Comparison of ENCODE assay signal across 26 cellular contexts in genomic region chr17:81234506-81234855, GRCh38. TPM values are rescaled to one million over a fixed set of nuclear protein-coding genes. Genes with fewer than 3 reads are reported as not detected.
A peak's percentile ranks its signal among the peaks of the same experiment; 100 is the strongest.
DNase-seq lines count a peak whose midpoint lies in the region; ATAC-seq and TF ChIP-seq lines count a peak whose summit lies in the region.
"Had no signal": no experiment of that assay in that cellular context is flagged by ENCODE, and none has a peak within 500 bp of the region (broad histone marks: within the 10 kb centered on the region; RNA-seq: fewer than 3 reads in every experiment).

No MANE protein-coding gene starts in this region.

- H3K9me3 ChIP-seq in T-helper 17 cell (ENCODE audit: control insufficient read depth, low read length, poor library complexity, severe bottlenecking) (no peaks in the 10 kb centered on the region), neuronal stem cell (replicated peaks in 1 of 2; ENCODE audit: control insufficient read depth in 2 of 2, insufficient read depth in 1 of 2, low read depth in 1 of 2, low read length in 2 of 2) (peaks cover 0 to 5% of the 10 kb centered on the region in 2 donors), transverse colon (no peaks in the 10 kb centered on the region), HAP-1 (no peaks in the 10 kb centered on the region)

- peaks cover 2 to 3% of the 10 kb centered on the region in 2 donors for H3K4me1 ChIP-seq in neuronal stem cell (ENCODE audit: control insufficient read depth in 2 of 2, insufficient read depth in 1 of 2, low read depth in 1 of 2, low read length in 2 of 2)
- H3K4me1 ChIP-seq in transverse colon: peaks cover 8 to 17% (median 13%) of the 10 kb centered on the region in 4 donors
- no peaks in the 10 kb centered on the region for H3K4me1 ChIP-seq in HAP-1

- H3K4me2 ChIP-seq in neuronal stem cell (ENCODE audit: insufficient read depth, low read length, poor library complexity, severe bottlenecking): no peak overlapping the region

- H3K27ac Mint-ChIP-seq in activated naive CD4-positive, alpha-beta T cell treated with anti-CD3 and anti-CD28 coated beads, Interleukin-2, amount 50 U/mL, for 24 hours: no peak overlapping the region
- H3K27ac Mint-ChIP-seq in T-helper 17 cell (peak overlapping the region; percentile 56), endothelial cell (ENCODE audit: unreplicated experiment) (peak overlapping the region; percentile 20)
- H3K27ac Mint-ChIP-seq: B cell had no signal

- no peak overlapping the region for H2AK5ac ChIP-seq in neuronal stem cell (ENCODE audit: low read depth, low read length)

- in situ Hi-C loops in transverse colon (cut with MboI; ENCODE audit: low pct_ligation_motif_present in 1 of 4, low pct_unique_long_range_greater_than_20kb in 1 of 4, low sequenced_read_pairs in 3 of 4): no loop called here
- in situ Hi-C loops in HAP-1 (cut with MboI; ENCODE audit: low sequenced_read_pairs): no loop called here

- no peak overlapping the region for H3K4ac ChIP-seq in neuronal stem cell (ENCODE audit: low read length)

- H3K27me3 ChIP-seq in neuronal stem cell (ENCODE audit: control insufficient read depth in 3 of 3, insufficient read depth in 3 of 3, low read depth in 1 of 3, low read length in 3 of 3) (no peaks in the 10 kb centered on the region), transverse colon (no peaks in the 10 kb centered on the region), HAP-1 (ENCODE audit: low read depth) (no peaks in the 10 kb centered on the region)

- no peaks in the 10 kb centered on the region for H3K9me3 Mint-ChIP-seq in activated naive CD4-positive, alpha-beta T cell treated with anti-CD3 and anti-CD28 coated beads, Interleukin-2, amount 50 U/mL, for 24 hours
- no peaks in the 10 kb centered on the region for H3K9me3 Mint-ChIP-seq in endothelial cell (ENCODE audit: unreplicated experiment)
- H3K9me3 Mint-ChIP-seq: CD8-positive, alpha-beta memory T cell; IgD-negative memory B cell had no signal

- peaks cover 27% of the 10 kb centered on the region for H3K79me1 ChIP-seq in neuronal stem cell (ENCODE audit: low read depth, low read length)

- no peak overlapping the region for H3K23ac ChIP-seq in neuronal stem cell (ENCODE audit: low read depth, low read length, poor library complexity)

- TF ChIP-seq CTCF in endothelial cell (IDR thresholded peaks at IDR 0.05; ENCODE audit: unreplicated experiment) (no peak), transverse colon (IDR thresholded peaks at IDR 0.05) (no peak)

- no peak overlapping the region for H3K14ac ChIP-seq in neuronal stem cell (ENCODE audit: low read length)

- no peak overlapping the region for H2BK12ac ChIP-seq in neuronal stem cell (ENCODE audit: low read length)

- no peak for TF ChIP-seq EP300 in transverse colon (IDR thresholded peaks at IDR 0.05; ENCODE audit: low read depth)

- H2BK5ac ChIP-seq in neuronal stem cell (ENCODE audit: low read length): no peak overlapping the region

- H3K27ac ChIP-seq in neuronal stem cell (replicated peaks; ENCODE audit: low read length) (no peak overlapping the region), transverse colon (no peak overlapping the region)
- H3K27ac ChIP-seq: 22Rv1, C4-2B, HL-60 had no signal

- no peak overlapping the region for H2BK120ac ChIP-seq in neuronal stem cell (ENCODE audit: low read depth, low read length)

- H3K36me3 Mint-ChIP-seq in activated naive CD4-positive, alpha-beta T cell treated with anti-CD3 and anti-CD28 coated beads, Interleukin-2, amount 50 U/mL, for 24 hours: peaks cover 3% of the 10 kb centered on the region
- H3K36me3 Mint-ChIP-seq in T-helper 17 cell (ENCODE audit: low read depth) (peaks cover 15% of the 10 kb centered on the region), endothelial cell (ENCODE audit: low read depth, unreplicated experiment) (peaks cover 20% of the 10 kb centered on the region)

- peaks cover 27% of the 10 kb centered on the region for H3K4me1 Mint-ChIP-seq in activated naive CD4-positive, alpha-beta T cell treated with anti-CD3 and anti-CD28 coated beads, Interleukin-2, amount 50 U/mL, for 24 hours
- H3K4me1 Mint-ChIP-seq in T-helper 17 cell (peaks cover 22% of the 10 kb centered on the region), endothelial cell (ENCODE audit: unreplicated experiment) (peaks cover 9% of the 10 kb centered on the region)

- WGBS in neuronal stem cell (ENCODE audit: extremely low coverage in 2 of 2, insufficient read length in 2 of 2, insufficient replicate concordance in 1 of 2), 2 donors: no CpG with 5 or more reads among the region's 13 CpGs
- 93 to 100% methylated on average over 1 to 13 of the region's 13 CpGs for WGBS in transverse colon (ENCODE audit: low coverage in 1 of 2), 2 donors

- H3K9ac ChIP-seq in neuronal stem cell (ENCODE audit: low read depth, low read length, poor library complexity): peak overlapping the region; percentile 44

- no peak overlapping the region for H4K8ac ChIP-seq in neuronal stem cell (ENCODE audit: low read depth, low read length)

- H2BK15ac ChIP-seq in neuronal stem cell (ENCODE audit: low read length): no peak overlapping the region

- no peaks in the 10 kb centered on the region for H3K27me3 Mint-ChIP-seq in activated naive CD4-positive, alpha-beta T cell treated with anti-CD3 and anti-CD28 coated beads, Interleukin-2, amount 50 U/mL, for 24 hours
- H3K27me3 Mint-ChIP-seq in T-helper 17 cell (no peaks in the 10 kb centered on the region), endothelial cell (ENCODE audit: unreplicated experiment) (peaks cover 12% of the 10 kb centered on the region)
- H3K27me3 Mint-ChIP-seq: B cell; CD8-positive, alpha-beta memory T cell; IgD-negative memory B cell had no signal

- H3K4me3 Mint-ChIP-seq in activated naive CD4-positive, alpha-beta T cell treated with anti-CD3 and anti-CD28 coated beads, Interleukin-2, amount 50 U/mL, for 24 hours: peak overlapping the region; percentile 20
- H3K4me3 Mint-ChIP-seq in T-helper 17 cell (peak overlapping the region; percentile 76), endothelial cell (ENCODE audit: unreplicated experiment) (peak overlapping the region; percentile 65)

- no peak overlapping the region for H3K18ac ChIP-seq in neuronal stem cell (ENCODE audit: low read length)

- DNase-seq in activated naive CD4-positive, alpha-beta T cell treated with Interleukin-2 at 50 U/mL for 16 hours: no peak
- DNase-seq in T-helper 17 cell: peak in 1 of 3 donors; percentile 2
- DNase-seq in endothelial cell (ENCODE audit: low spot score): no peak
- DNase-seq in neuronal stem cell (ENCODE audit: low spot score): no peak
- no peak for DNase-seq in transverse colon
- DNase-seq in HAP-1 (ENCODE audit: low spot score in 2 of 2): no peak
- DNase-seq: Calu3; CD8-positive, alpha-beta memory T cell; DMS79 treated with DMSO at 0.1 percent for 48 hours; GF-D8; GOT3; HCEC 1CT; NCI-H1048; NCI-H1417; NCI-H1694; NCI-H2029 treated with DMSO at 0.1 percent for 48 hours; NCI-H446 treated with DMSO at 0.1 percent for 48 hours; NCI-H526 treated with DMSO at 0.1 percent for 48 hours; SHP77 treated with DMSO at 0.1 percent for 48 hours had no signal

- H4K91ac ChIP-seq in neuronal stem cell (ENCODE audit: low read depth, low read length, poor library complexity): no peak overlapping the region

- peaks cover 11 to 21% of the 10 kb centered on the region in 2 donors for H3K36me3 ChIP-seq in neuronal stem cell (replicated peaks in 1 of 2; ENCODE audit: control insufficient read depth in 2 of 2, insufficient read depth in 2 of 2, low read length in 2 of 2)
- H3K36me3 ChIP-seq in transverse colon: peaks cover 0 to 8% (median 0%) of the 10 kb centered on the region in 4 donors
- peaks cover 10% of the 10 kb centered on the region for H3K36me3 ChIP-seq in HAP-1 (replicated peaks)

- H3K4me3 ChIP-seq in neuronal stem cell (ENCODE audit: low read length in 2 of 2) (no peak overlapping the region), transverse colon (no peak overlapping the region), HAP-1 (no peak overlapping the region)

- ATAC-seq in T-helper 17 cell (no peak), HG02981 (IDR thresholded peaks at IDR 0.05; ENCODE audit: unreplicated experiment) (no peak)

- intact Hi-C loops in transverse colon (cut with DNase I; ENCODE audit: low total_unique reads): loop anchor here (10.0 kb wide), 1 partner anchor 60 kb away; the partner anchor contains the start of gene SLC38A10

- no peak for TF ChIP-seq POLR2A in transverse colon (IDR thresholded peaks at IDR 0.05)

- no peak overlapping the region for H2AFZ ChIP-seq in neuronal stem cell (ENCODE audit: low read length)

RNA-seq across cellular contexts. Expression of gene TEPSIN, which starts 4.4 kb away (rescaled TPM):
- total RNA-seq in T-helper 17 cell: 10 to 100 TPM; 84.1 to 90.9 TPM
- 43.8 TPM for total RNA-seq in endothelial cell (ENCODE audit: unreplicated experiment)
- 14.7 TPM for polyA plus RNA-seq in neuronal stem cell (2013, experiment 1 of 2)
- polyA plus RNA-seq in neuronal stem cell (2013, experiment 2 of 2): 14.2 TPM
- total RNA-seq in transverse colon: 100 to 1,000 TPM in 2 of 4 donors, 10 to 100 TPM in 2; 61.2 to 336 (median 121) TPM

RNA-seq across cellular contexts. Expression of gene NDUFAF8, which starts 4.6 kb away (rescaled TPM):
- total RNA-seq in T-helper 17 cell: 10 to 100 TPM; 30.6 to 37.0 TPM
- total RNA-seq in endothelial cell (ENCODE audit: unreplicated experiment): 31.2 TPM
- polyA plus RNA-seq in neuronal stem cell (2013, experiment 1 of 2): 79.2 TPM
- 73.1 TPM for polyA plus RNA-seq in neuronal stem cell (2013, experiment 2 of 2)
- 10 to 100 TPM in 3 of 4 donors, not detected in 1; 22.3 to 35.4 (median 29.9) TPM for total RNA-seq in transverse colon

RNA-seq across cellular contexts. Expression of gene CEP131, which starts 11.7 kb away (rescaled TPM):
- total RNA-seq in T-helper 17 cell: 10 to 100 TPM in 1 of 2 donors, 1 to 10 TPM in 1; 8.2 to 10.5 TPM
- total RNA-seq in endothelial cell (ENCODE audit: unreplicated experiment): 21.1 TPM
- 14.7 TPM for polyA plus RNA-seq in neuronal stem cell (2013, experiment 1 of 2)
- 14.1 TPM for polyA plus RNA-seq in neuronal stem cell (2013, experiment 2 of 2)
- total RNA-seq in transverse colon: 10 to 100 TPM in 1 of 4 donors, 1 to 10 TPM in 3; 5.7 to 21.3 (median 6.8) TPM

Comparison
In these comparisons a context has a peak if more than half of its experiments do, and no peak if none do; other contexts are left out.
1. H3K4me3 Mint-ChIP-seq: peak in every context shown above with its lines; median percentile 76 in T-helper 17 cell; 65 in endothelial cell; 20 in activated naive CD4-positive, alpha-beta T cell treated with anti-CD3 and anti-CD28 coated beads, Interleukin-2, amount 50 U/mL, for 24 hours.